In the genomic region with DNA sequence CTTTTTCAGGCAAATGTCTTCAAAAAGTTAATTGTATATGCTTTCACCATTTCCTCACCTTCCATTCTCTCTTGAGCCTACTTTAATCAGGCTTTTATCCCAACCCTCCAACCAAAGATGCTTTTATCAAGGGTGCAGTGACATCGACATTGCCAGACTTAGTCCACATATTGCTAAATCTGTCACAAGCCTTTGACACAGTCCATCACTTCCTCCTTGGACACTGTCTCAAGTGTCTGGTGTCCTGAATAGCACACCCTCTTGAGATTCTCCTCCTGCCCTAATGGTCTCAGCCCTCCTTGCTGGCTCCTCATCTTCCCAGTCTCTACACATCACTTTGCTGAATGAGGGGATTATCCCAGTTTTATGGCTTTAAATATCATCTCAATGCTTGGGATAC, we compare ENCODE assay signal across 30 cellular contexts.
"Had no signal": no experiment of that assay in that cellular context is flagged by ENCODE, and none has a peak within 500 bp of the region (broad histone marks: within the 10 kb centered on the region; RNA-seq: fewer than 3 reads in every experiment).

No MANE protein-coding gene starts in this region.

- ATAC-seq: body of pancreas; left ventricle myocardium superior; naive thymus-derived CD8-positive, alpha-beta T cell; right cardiac atrium; stimulated activated naive B cell treated with anti-CD40 and anti-IgM and Interleukin-4, amounts not matched to agents 10 μg/mL and 1 μg/mL and 100 μg/mL, for 72 hours had no signal

- H3K4me1 Mint-ChIP-seq: activated naive CD8-positive, alpha-beta T cell treated with anti-CD3 and anti-CD28 coated beads for 36 hours; neural crest cell had no signal

- H3K27me3 ChIP-seq: adrenal gland, body of pancreas, hepatocyte, suprapubic skin, tibial artery had no signal

- H3K4me1 ChIP-seq: adrenal gland, body of pancreas, parathyroid adenoma, suprapubic skin, tibial artery had no signal

- DNase-seq: activated CD4-positive, alpha-beta memory T cell treated with anti-CD3 and anti-CD28 coated beads for 36 hours; activated CD4-positive, alpha-beta T cell treated with anti-CD3 and anti-CD28 coated beads for 4 hours; activated CD8-positive, alpha-beta memory T cell treated with anti-CD3 and anti-CD28 coated beads, Interleukin-2, amount 50 U/mL, for 4 hours; activated effector memory CD4-positive, alpha-beta T cell treated with anti-CD3 and anti-CD28 coated beads, Interleukin-2, amount 50 U/mL, for 16 hours; activated naive CD4-positive, alpha-beta T cell treated with anti-CD3 and anti-CD28 coated beads for 36 hours; activated naive CD8-positive, alpha-beta T cell treated with anti-CD3 and anti-CD28 coated beads for 36 hours; activated T-cell treated with anti-CD3 and anti-CD28 coated beads, Interleukin-2, amount 50 U/mL, for 1 hour; adrenal gland; aorta; effector CD8-positive, alpha-beta T cell; glutamatergic neuron; islet precursor cell; left ventricle myocardium superior; mammary epithelial cell; midbrain; naive thymus-derived CD8-positive, alpha-beta T cell; nucleus accumbens; right cardiac atrium; stimulated activated CD4-positive, alpha-beta T cell treated with anti-CD3 and anti-CD28 coated beads, Interleukin-15, amount 100 ng/mL, for 24 hours; stimulated activated CD4-positive, alpha-beta T cell treated with anti-CD3 and anti-CD28 coated beads, Interleukin-2, amount 100 ng/mL, for 24 hours; stimulated activated naive B cell treated with anti-CD40 and anti-IgM and Interleukin-4, amounts not matched to agents 10 μg/mL and 1 μg/mL and 100 μg/mL, for 72 hours; tibial artery had no signal

- H3K27me3 Mint-ChIP-seq: activated CD4-positive, alpha-beta memory T cell treated with anti-CD3 and anti-CD28 coated beads for 36 hours; activated naive CD8-positive, alpha-beta T cell treated with anti-CD3 and anti-CD28 coated beads for 36 hours; naive thymus-derived CD8-positive, alpha-beta T cell; stimulated activated naive B cell treated with anti-CD40 and anti-IgM and Interleukin-4, amounts not matched to agents 10 μg/mL and 1 μg/mL and 100 μg/mL, for 72 hours had no signal

- H3K36me3 Mint-ChIP-seq: stimulated activated naive B cell treated with anti-CD40 and anti-IgM and Interleukin-4, amounts not matched to agents 10 μg/mL and 1 μg/mL and 100 μg/mL, for 72 hours had no signal

- H3K4me3 ChIP-seq: adrenal gland, body of pancreas, hepatocyte, suprapubic skin, tibial artery had no signal

- H3K36me3 ChIP-seq: adrenal gland, suprapubic skin, tibial artery had no signal

- H3K9me3 ChIP-seq: adrenal gland, body of pancreas, suprapubic skin had no signal

- H3K27ac ChIP-seq: adrenal gland, body of pancreas, hepatocyte, parathyroid adenoma, suprapubic skin, tibial artery, VCaP had no signal

- H3K27ac Mint-ChIP-seq: activated CD4-positive, alpha-beta memory T cell treated with anti-CD3 and anti-CD28 coated beads for 36 hours; activated naive CD4-positive, alpha-beta T cell treated with anti-CD3 and anti-CD28 coated beads for 36 hours; activated naive CD8-positive, alpha-beta T cell treated with anti-CD3 and anti-CD28 coated beads for 36 hours; activated T-helper 1 cell treated with anti-CD3 and anti-CD28 coated beads, Interleukin-12 subunit alpha, Interleukin-12 subunit beta, Interleukin-2, Interleukin-4 antibody, amounts not matched to agents 30 ng/mL and 10 ng/mL and 1 ng/mL, durations not matched to agents 14 hours and 24 hours and 36 hours; stimulated activated naive B cell treated with anti-CD40 and anti-IgM and Interleukin-4, amounts not matched to agents 10 μg/mL and 1 μg/mL and 100 μg/mL, for 72 hours; T-helper 2 cell treated with Interferon-gamma antibody and Interleukin-4, amounts not matched to agents 5 μg/mL and 100 μg/mL, for 36 hours had no signal

- H3K4me3 Mint-ChIP-seq: activated CD4-positive, alpha-beta memory T cell treated with anti-CD3 and anti-CD28 coated beads for 36 hours; activated naive CD4-positive, alpha-beta T cell treated with anti-CD3 and anti-CD28 coated beads for 36 hours; activated naive CD8-positive, alpha-beta T cell treated with anti-CD3 and anti-CD28 coated beads for 36 hours; activated T-helper 1 cell treated with anti-CD3 and anti-CD28 coated beads, Interleukin-12 subunit alpha, Interleukin-12 subunit beta, Interleukin-2, Interleukin-4 antibody, amounts not matched to agents 30 ng/mL and 10 ng/mL and 1 ng/mL, durations not matched to agents 14 hours and 24 hours and 36 hours; naive thymus-derived CD8-positive, alpha-beta T cell; neural crest cell; stimulated activated naive B cell treated with anti-CD40 and anti-IgM and Interleukin-4, amounts not matched to agents 10 μg/mL and 1 μg/mL and 100 μg/mL, for 72 hours; T-helper 2 cell treated with Interferon-gamma antibody and Interleukin-4, amounts not matched to agents 5 μg/mL and 100 μg/mL, for 36 hours had no signal
